In the genomic region with DNA sequence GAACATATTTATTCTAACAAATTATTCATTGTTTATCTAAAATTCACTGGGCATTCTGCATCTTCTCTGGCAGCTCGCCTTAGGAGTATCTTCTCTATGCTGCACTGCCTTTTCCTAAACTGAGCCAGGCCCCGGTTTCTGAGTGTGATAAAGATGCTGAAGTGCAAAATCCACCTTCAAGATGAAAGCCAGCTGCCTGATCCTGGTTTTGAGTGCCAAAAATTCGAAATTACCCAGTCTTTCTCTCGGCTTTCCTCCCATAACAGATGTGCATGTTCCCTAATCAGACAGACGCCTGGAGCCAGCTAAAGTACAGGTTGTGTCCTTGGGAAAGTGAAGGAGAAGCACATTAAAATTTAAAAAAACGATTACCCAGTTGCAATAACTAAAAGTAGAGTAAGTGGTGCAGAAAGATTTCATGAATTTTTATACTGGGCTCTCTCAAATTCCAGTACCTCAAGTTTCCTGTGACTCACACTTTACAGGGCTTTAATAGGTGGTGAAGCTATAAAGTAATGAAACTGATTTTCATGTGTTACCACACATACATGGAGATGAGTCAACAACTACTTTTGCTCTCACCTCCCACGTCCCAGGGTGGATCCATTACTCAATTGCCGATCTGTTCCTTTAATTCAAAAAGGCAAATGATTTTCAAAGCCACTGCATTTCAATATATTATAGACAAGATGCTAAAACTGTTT, we compare ENCODE assay signal across 8 cellular contexts.
DNase-seq lines count a peak whose midpoint lies in the region; ATAC-seq, FAIRE-seq and TF ChIP-seq lines count a peak whose summit lies in the region.

No MANE protein-coding gene starts in this region.

- TF ChIP-seq CTCF in K562 (IDR thresholded peaks at IDR 0.05 in 2 of 3, conservative IDR thresholded peaks at IDR 0.05 in 1 of 3; ENCODE audit: insufficient read depth in 2 of 3, low read depth in 1 of 3, low read length in 3 of 3) (no peak), ovary (IDR thresholded peaks at IDR 0.05) (no peak)

- TF ChIP-seq POLR2A in K562 (conservative IDR thresholded peaks at IDR 0.05) (no peak), ovary (IDR thresholded peaks at IDR 0.05) (no peak)

- H3K4me1 ChIP-seq in K562 (replicated peaks in 1 of 2; ENCODE audit: control insufficient read depth in 2 of 2, insufficient read depth in 2 of 2, low read length in 2 of 2), result peaks cover 0 to 6% of the 10 kb centered on the region in 2 experiments; a peak in 2 of 5 replicates
- H3K4me1 ChIP-seq in ovary (ENCODE audit: insufficient read depth), result peaks cover 7% of the 10 kb centered on the region
- no peaks in the 10 kb centered on the region for H3K4me1 ChIP-seq in CD8-positive, alpha-beta memory T cell (ENCODE audit: insufficient read depth, low read length)

- H3K27me3 ChIP-seq in K562 (ENCODE audit: control insufficient read depth in 2 of 2, insufficient read depth in 2 of 2, low read length in 2 of 2) (no peaks in the 10 kb centered on the region), ovary (no peaks in the 10 kb centered on the region)
- H3K27me3 ChIP-seq in CD8-positive, alpha-beta memory T cell (ENCODE audit: insufficient read depth, low read length, poor library complexity, severe bottlenecking), result no peaks in the 10 kb centered on the region

- intact Hi-C loops in K562 (cut with micrococcal nuclease) (no loop called here), ovary (cut with DNase I) (no loop called here)

- no peak overlapping the region for H3K4me3 ChIP-seq in K562
- H3K4me3 ChIP-seq in ovary, result no peak overlapping the region
- H3K4me3 ChIP-seq in CD8-positive, alpha-beta memory T cell (ENCODE audit: low read length), result no peak overlapping the region

- FAIRE-seq in K562 (lab: Jason Lieb, UNC), result peak; percentile 55

- DNase-seq in Caki2 (ENCODE audit: low read depth) (peak; percentile 11), NCI-H460 (ENCODE audit: extremely low read depth, low read depth) (peak; percentile 38), K562 (ENCODE audit: extremely low read depth in 1 of 4, low spot score in 3 of 4) (no peak), ovary (peak in 3 of 5 donors; percentile 26 to 48 (median 35)), NCI-H187 (lab: John Stamatoyannopoulos, UW) (no peak), 8988T (no peak)
- no peak for DNase-seq in CD8-positive, alpha-beta memory T cell

- ATAC-seq in GM21576 (IDR thresholded peaks at IDR 0.05; ENCODE audit: unreplicated experiment) (peak; percentile 75), K562 (no peak)

- 10% methylated on average over 8 of the region's 8 CpGs for WGBS in K562 (ENCODE audit: insufficient coverage, low coverage, missing lambda C conversion rate)
- 6 to 14% (median 6%) methylated on average over 8 of the region's 8 CpGs for WGBS in ovary, 3 donors

- peaks cover 4 to 22% of the 10 kb centered on the region in 2 donors for H3K27me3 Mint-ChIP-seq in CD8-positive, alpha-beta memory T cell

- H3K36me3 Mint-ChIP-seq in CD8-positive, alpha-beta memory T cell, result no peaks in the 10 kb centered on the region

- no peaks in the 10 kb centered on the region for H3K9me1 ChIP-seq in K562 (ENCODE audit: control insufficient read depth, insufficient read depth, low read length)

- in situ Hi-C loops in Caki2 (cut with HindIII; ENCODE audit: low pct_unique_long_range_greater_than_20kb, low sequenced_read_pairs) (no loop called here), K562 (cut with MboI) (loop anchor here (10.0 kb wide), 1 partner anchor 349 kb away; no protein-coding TSS in a partner anchor)

- no peak for TF ChIP-seq RAD21 in K562 (CRISPR knock-in tag; conservative IDR thresholded peaks at IDR 0.05 in 1 of 2, IDR thresholded peaks at IDR 0.05 in 1 of 2)

- H3K27ac ChIP-seq in K562 (ENCODE audit: extremely low read depth, low read depth, low read length) (no peak overlapping the region), ovary (peak overlapping the region in 1 of 2 donors; percentile 48)
- no peak overlapping the region for H3K27ac ChIP-seq in CD8-positive, alpha-beta memory T cell (ENCODE audit: low read depth, low read length)

- no TSS peak for BruUV-seq in K562 (replicated peaks; lab: Mats Ljungman, UMichigan)

- TF ChIP-seq EP300 in K562 (IDR thresholded peaks at IDR 0.05; ENCODE audit: low read length), result no peak
- no peak for TF ChIP-seq EP300 in ovary (IDR thresholded peaks at IDR 0.05)

- H3K9ac ChIP-seq in K562 (ENCODE audit: insufficient read depth in 1 of 2, low read depth in 2 of 2, low read length in 2 of 2), result no peak overlapping the region

- CTCF ChIA-PET in K562 (lab: Yijun Ruan, JAX; ENCODE audit: low intra/inter-chr PET ratio), result no interaction called here
- CTCF ChIA-PET in CD8-positive, alpha-beta memory T cell (lab: Charles Lee), result interaction anchor here (1.4 kb wide), 1 partner anchor 8 kb away, joined by 3 read pairs; no protein-coding TSS in a partner anchor

- no peak overlapping the region for H3K4me2 ChIP-seq in K562 (ENCODE audit: insufficient read depth, low read length)

- H3K27ac Mint-ChIP-seq in CD8-positive, alpha-beta memory T cell, result no peak overlapping the region

- H3K9me3 Mint-ChIP-seq in CD8-positive, alpha-beta memory T cell, result no peaks in the 10 kb centered on the region

- H3K4me3 Mint-ChIP-seq in CD8-positive, alpha-beta memory T cell, result no peak overlapping the region

- no peaks in the 10 kb centered on the region for H4K20me1 ChIP-seq in K562 (replicated peaks; ENCODE audit: control insufficient read depth, insufficient read depth, low read length)

- H3K36me3 ChIP-seq in K562 (ENCODE audit: control insufficient read depth, insufficient read depth, low read length) (no peaks in the 10 kb centered on the region), ovary (no peaks in the 10 kb centered on the region)
- H3K36me3 ChIP-seq in CD8-positive, alpha-beta memory T cell (ENCODE audit: insufficient read depth, low read length), result no peaks in the 10 kb centered on the region

- H3K4me1 Mint-ChIP-seq in CD8-positive, alpha-beta memory T cell, result peaks cover 2 to 9% (median 5%) of the 10 kb centered on the region in 3 donors

- POLR2A ChIA-PET in K562 (lab: Yijun Ruan, JAX), result interaction anchor here (0.6 to 1.2 kb wide), 3 partner anchors 11 to 497 kb away, joined by 3 read pairs; no protein-coding TSS in a partner anchor
- POLR2A ChIA-PET in CD8-positive, alpha-beta memory T cell (lab: Charles Lee), result interaction anchor here (0.5 kb wide), 1 partner anchor 55 kb away, joined by 16 read pairs; no protein-coding TSS in a partner anchor

- no peaks in the 10 kb centered on the region for H3K79me2 ChIP-seq in K562 (ENCODE audit: control insufficient read depth, insufficient read depth, low read length)

- H2AFZ ChIP-seq in K562 (ENCODE audit: low read depth, low read length), result peak overlapping the region; percentile 87

- H3K9me3 ChIP-seq in K562 (replicated peaks; ENCODE audit: control insufficient read depth, insufficient read depth, low read depth, low read length) (no peaks in the 10 kb centered on the region), ovary (no peaks in the 10 kb centered on the region)
- no peaks in the 10 kb centered on the region for H3K9me3 ChIP-seq in CD8-positive, alpha-beta memory T cell (ENCODE audit: low read length)

TF ChIP-seq in K562, 482 proteins besides CTCF, POLR2A, EP300 and RAD21:
- 0 out of 2 replicates have a peak, but pooled peaks have one; percentile 12 for TF ChIP-seq FOSL1 (tag; conservative IDR thresholded peaks at IDR 0.05)
- TF ChIP-seq CEBPG (CRISPR knock-in tag; IDR thresholded peaks at IDR 0.05), result no peak
- peak in 1 of 2 experiments; percentile 48; a peak in 1 of 4 replicates for TF ChIP-seq CEBPG (tag; conservative IDR thresholded peaks at IDR 0.05 in 1 of 2, IDR thresholded peaks at IDR 0.05 in 1 of 2)
- TF ChIP-seq E2F5 (CRISPR knock-in tag; IDR thresholded peaks at IDR 0.05), result no peak
- 0 out of 2 replicates have a peak, but pooled peaks have one; percentile 22 for TF ChIP-seq ATF3 (IDR thresholded peaks at IDR 0.05)
- no peak for TF ChIP-seq ATF3 (CRISPR knock-in tag; conservative IDR thresholded peaks at IDR 0.05)

Comparison
In these comparisons a context has a peak if more than half of its experiments do, and no peak if none do; other contexts are left out.
1. DNase-seq: peak in Caki2 (single experiment), NCI-H460 (single experiment) and ovary (3 of 5); none in K562 (0 of 4), NCI-H187 (0 of 2), 8988T (single experiment) and CD8-positive, alpha-beta memory T cell (0 of 5).